Comparison of ENCODE assay signal across 1 cellular context in the genomic region with DNA sequence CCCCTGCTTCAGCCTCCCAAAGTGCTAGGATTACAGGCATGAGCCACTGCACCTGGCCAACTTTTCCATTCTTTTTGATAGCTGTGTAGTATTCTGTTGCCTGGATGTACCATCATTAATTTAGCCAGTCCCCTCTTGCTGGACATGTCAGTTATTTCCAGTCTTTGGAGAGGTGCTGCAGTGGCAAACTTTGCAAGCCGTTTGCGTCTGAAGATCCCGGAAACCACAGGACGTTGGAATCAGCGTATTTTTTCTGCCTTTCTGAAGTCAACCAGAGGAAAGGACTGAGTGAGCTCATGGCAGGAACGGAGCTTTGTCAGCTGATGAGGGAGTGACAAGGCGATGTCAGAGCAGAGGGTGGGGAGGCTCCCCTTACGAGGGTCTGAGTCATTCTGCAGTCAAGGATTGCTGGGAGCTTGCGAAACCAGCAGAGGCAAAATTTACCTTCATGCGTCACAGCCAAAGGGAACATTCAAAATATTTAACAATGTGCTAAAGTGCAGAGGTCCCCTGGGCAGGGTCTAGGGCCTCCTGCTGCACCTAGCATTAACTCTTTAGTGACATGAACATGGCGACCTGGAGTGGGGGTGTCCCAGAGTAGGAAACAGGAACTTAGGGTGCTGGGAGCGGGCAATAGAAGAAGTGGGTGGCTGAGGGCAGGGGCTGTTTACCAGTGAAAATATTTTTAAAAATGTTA.
TF ChIP-seq lines count a peak whose summit lies in the region.

No MANE protein-coding gene starts in this region.

TF ChIP-seq in HepG2, 621 proteins besides CTCF, POLR2A, EP300 and RAD21 (continues in another document):
- no peak for TF ChIP-seq AGO2 (optimal IDR thresholded peaks at IDR 0.05; ENCODE audit: low read depth, low read length)
- TF ChIP-seq, protein P1, sequence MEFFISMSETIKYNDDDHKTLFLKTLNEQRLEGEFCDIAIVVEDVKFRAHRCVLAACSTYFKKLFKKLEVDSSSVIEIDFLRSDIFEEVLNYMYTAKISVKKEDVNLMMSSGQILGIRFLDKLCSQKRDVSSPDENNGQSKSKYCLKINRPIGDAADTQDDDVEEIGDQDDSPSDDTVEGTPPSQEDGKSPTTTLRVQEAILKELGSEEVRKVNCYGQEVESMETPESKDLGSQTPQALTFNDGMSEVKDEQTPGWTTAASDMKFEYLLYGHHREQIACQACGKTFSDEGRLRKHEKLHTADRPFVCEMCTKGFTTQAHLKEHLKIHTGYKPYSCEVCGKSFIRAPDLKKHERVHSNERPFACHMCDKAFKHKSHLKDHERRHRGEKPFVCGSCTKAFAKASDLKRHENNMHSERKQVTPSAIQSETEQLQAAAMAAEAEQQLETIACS (CRISPR knock-in tag; IDR thresholded peaks at IDR 0.05), result no peak
- TF ChIP-seq ZNF546 (CRISPR knock-in tag; conservative IDR thresholded peaks at IDR 0.05), result no peak
- no peak for TF ChIP-seq ZNF549 (CRISPR knock-in tag; IDR thresholded peaks at IDR 0.05)
- TF ChIP-seq NCOA5 (CRISPR knock-in tag; IDR thresholded peaks at IDR 0.05), result no peak
- no peak for TF ChIP-seq NPAS2 (CRISPR knock-in tag; IDR thresholded peaks at IDR 0.05; ENCODE audit: borderline replicate concordance)
- no peak for TF ChIP-seq ZNF776 (CRISPR knock-in tag; IDR thresholded peaks at IDR 0.05)
- 0 out of 2 replicates have a peak, but pooled peaks have one; percentile 60 for TF ChIP-seq NCOA1 (CRISPR knock-in tag; IDR thresholded peaks at IDR 0.05)
- TF ChIP-seq ZFYVE20 (CRISPR knock-in tag; IDR thresholded peaks at IDR 0.05; ENCODE audit: borderline replicate concordance, low read depth), result no peak
- TF ChIP-seq KLF15 (CRISPR knock-in tag; IDR thresholded peaks at IDR 0.05; ENCODE audit: borderline replicate concordance), result no peak
- no peak for TF ChIP-seq ZNF703 (CRISPR knock-in tag; IDR thresholded peaks at IDR 0.05; ENCODE audit: borderline replicate concordance)
- TF ChIP-seq KAT8 (CRISPR knock-in tag; IDR thresholded peaks at IDR 0.05), result peak; percentile 73
- peak; percentile 96 for TF ChIP-seq JUNB (CRISPR knock-in tag; IDR thresholded peaks at IDR 0.05; ENCODE audit: borderline replicate concordance)
- peak; percentile 85 for TF ChIP-seq BCL6 (CRISPR knock-in tag; IDR thresholded peaks at IDR 0.05)
- no peak for TF ChIP-seq ARID2 (CRISPR knock-in tag; IDR thresholded peaks at IDR 0.05; ENCODE audit: borderline replicate concordance)
- no peak for TF ChIP-seq XBP1 (CRISPR knock-in tag; IDR thresholded peaks at IDR 0.05)
- peak; percentile 68 for TF ChIP-seq ELF3 (CRISPR knock-in tag; IDR thresholded peaks at IDR 0.05)
- TF ChIP-seq ZMYM2 (CRISPR knock-in tag; IDR thresholded peaks at IDR 0.05), result peak; percentile 86
- no peak for TF ChIP-seq ZNF296 (CRISPR knock-in tag; conservative IDR thresholded peaks at IDR 0.05)
- TF ChIP-seq SMAD1 (CRISPR knock-in tag; IDR thresholded peaks at IDR 0.05; ENCODE audit: borderline replicate concordance, low read depth), result no peak
- TF ChIP-seq, protein P2, sequence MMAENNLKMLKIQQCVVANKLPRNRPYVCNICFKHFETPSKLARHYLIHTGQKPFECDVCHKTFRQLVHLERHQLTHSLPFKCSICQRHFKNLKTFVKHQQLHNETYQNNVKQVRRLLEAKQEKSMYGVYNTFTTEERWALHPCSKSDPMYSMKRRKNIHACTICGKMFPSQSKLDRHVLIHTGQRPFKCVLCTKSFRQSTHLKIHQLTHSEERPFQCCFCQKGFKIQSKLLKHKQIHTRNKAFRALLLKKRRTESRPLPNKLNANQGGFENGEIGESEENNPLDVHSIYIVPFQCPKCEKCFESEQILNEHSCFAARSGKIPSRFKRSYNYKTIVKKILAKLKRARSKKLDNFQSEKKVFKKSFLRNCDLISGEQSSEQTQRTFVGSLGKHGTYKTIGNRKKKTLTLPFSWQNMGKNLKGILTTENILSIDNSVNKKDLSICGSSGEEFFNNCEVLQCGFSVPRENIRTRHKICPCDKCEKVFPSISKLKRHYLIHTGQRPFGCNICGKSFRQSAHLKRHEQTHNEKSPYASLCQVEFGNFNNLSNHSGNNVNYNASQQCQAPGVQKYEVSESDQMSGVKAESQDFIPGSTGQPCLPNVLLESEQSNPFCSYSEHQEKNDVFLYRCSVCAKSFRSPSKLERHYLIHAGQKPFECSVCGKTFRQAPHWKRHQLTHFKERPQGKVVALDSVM (CRISPR knock-in tag; IDR thresholded peaks at IDR 0.05), result no peak
- TF ChIP-seq ZNF589 (CRISPR knock-in tag; conservative IDR thresholded peaks at IDR 0.05), result peak; percentile 77
- no peak for TF ChIP-seq KLF12 (CRISPR knock-in tag; IDR thresholded peaks at IDR 0.05; ENCODE audit: borderline replicate concordance)
- no peak for TF ChIP-seq HNRNPLL (IDR thresholded peaks at IDR 0.05; ENCODE audit: low read depth, low read length, poor library complexity, severe bottlenecking)
- TF ChIP-seq ZNF274 (CRISPR knock-in tag; IDR thresholded peaks at IDR 0.05), result no peak
- TF ChIP-seq, protein P3, sequence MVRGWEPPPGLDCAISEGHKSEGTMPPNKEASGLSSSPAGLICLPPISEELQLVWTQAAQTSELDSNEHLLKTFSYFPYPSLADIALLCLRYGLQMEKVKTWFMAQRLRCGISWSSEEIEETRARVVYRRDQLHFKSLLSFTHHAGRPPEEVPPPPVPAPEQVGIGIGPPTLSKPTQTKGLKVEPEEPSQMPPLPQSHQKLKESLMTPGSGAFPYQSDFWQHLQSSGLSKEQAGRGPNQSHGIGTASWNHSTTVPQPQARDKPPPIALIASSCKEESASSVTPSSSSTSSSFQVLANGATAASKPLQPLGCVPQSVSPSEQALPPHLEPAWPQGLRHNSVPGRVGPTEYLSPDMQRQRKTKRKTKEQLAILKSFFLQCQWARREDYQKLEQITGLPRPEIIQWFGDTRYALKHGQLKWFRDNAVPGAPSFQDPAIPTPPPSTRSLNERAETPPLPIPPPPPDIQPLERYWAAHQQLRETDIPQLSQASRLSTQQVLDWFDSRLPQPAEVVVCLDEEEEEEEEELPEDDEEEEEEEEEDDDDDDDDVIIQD (CRISPR knock-in tag; IDR thresholded peaks at IDR 0.05; ENCODE audit: low read depth), result peak; percentile 72; the same call in 1 of the 2 replicates
- TF ChIP-seq, protein P4, sequence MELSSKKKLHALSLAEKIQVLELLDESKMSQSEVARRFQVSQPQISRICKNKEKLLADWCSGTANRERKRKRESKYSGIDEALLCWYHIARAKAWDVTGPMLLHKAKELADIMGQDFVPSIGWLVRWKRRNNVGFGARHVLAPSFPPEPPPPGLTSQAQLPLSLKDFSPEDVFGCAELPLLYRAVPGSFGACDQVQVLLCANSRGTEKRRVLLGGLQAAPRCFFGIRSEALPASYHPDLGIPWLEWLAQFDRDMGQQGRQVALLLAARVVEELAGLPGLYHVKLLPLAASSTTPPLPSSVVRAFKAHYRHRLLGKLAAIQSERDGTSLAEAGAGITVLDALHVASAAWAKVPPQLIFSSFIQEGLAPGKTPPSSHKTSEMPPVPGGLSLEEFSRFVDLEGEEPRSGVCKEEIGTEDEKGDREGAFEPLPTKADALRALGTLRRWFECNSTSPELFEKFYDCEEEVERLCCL (CRISPR knock-in tag; IDR thresholded peaks at IDR 0.05; ENCODE audit: borderline replicate concordance), result no peak
- no peak for TF ChIP-seq FOXP1 (IDR thresholded peaks at IDR 0.05)
- peak; percentile 72; the same call in 1 of the 2 replicates for TF ChIP-seq FOXP1 (CRISPR knock-in tag; IDR thresholded peaks at IDR 0.05)
- TF ChIP-seq CCAR2 (optimal IDR thresholded peaks at IDR 0.05; ENCODE audit: low read depth, low read length), result no peak
- TF ChIP-seq PPARG (CRISPR knock-in tag; conservative IDR thresholded peaks at IDR 0.05), result peak; percentile 75; the same call in 1 of the 2 replicates
- TF ChIP-seq CENPX (CRISPR knock-in tag; IDR thresholded peaks at IDR 0.05), result no peak
- TF ChIP-seq, protein P5, sequence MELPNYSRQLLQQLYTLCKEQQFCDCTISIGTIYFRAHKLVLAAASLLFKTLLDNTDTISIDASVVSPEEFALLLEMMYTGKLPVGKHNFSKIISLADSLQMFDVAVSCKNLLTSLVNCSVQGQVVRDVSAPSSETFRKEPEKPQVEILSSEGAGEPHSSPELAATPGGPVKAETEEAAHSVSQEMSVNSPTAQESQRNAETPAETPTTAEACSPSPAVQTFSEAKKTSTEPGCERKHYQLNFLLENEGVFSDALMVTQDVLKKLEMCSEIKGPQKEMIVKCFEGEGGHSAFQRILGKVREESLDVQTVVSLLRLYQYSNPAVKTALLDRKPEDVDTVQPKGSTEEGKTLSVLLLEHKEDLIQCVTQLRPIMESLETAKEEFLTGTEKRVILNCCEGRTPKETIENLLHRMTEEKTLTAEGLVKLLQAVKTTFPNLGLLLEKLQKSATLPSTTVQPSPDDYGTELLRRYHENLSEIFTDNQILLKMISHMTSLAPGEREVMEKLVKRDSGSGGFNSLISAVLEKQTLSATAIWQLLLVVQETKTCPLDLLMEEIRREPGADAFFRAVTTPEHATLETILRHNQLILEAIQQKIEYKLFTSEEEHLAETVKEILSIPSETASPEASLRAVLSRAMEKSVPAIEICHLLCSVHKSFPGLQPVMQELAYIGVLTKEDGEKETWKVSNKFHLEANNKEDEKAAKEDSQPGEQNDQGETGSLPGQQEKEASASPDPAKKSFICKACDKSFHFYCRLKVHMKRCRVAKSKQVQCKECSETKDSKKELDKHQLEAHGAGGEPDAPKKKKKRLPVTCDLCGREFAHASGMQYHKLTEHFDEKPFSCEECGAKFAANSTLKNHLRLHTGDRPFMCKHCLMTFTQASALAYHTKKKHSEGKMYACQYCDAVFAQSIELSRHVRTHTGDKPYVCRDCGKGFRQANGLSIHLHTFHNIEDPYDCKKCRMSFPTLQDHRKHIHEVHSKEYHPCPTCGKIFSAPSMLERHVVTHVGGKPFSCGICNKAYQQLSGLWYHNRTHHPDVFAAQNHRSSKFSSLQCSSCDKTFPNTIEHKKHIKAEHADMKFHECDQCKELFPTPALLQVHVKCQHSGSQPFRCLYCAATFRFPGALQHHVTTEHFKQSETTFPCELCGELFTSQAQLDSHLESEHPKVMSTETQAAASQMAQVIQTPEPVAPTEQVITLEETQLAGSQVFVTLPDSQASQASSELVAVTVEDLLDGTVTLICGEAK (IDR thresholded peaks at IDR 0.05), result no peak
- TF ChIP-seq, protein P5 (CRISPR knock-in tag; IDR thresholded peaks at IDR 0.05), result peak; percentile 76; the same call in 1 of the 2 replicates
- TF ChIP-seq WIZ (CRISPR knock-in tag; IDR thresholded peaks at IDR 0.05), result peak; percentile 82
- no peak for TF ChIP-seq ZNF260 (CRISPR knock-in tag; IDR thresholded peaks at IDR 0.05; ENCODE audit: borderline replicate concordance, low read depth)
- no peak for TF ChIP-seq JARID2 (CRISPR knock-in tag; IDR thresholded peaks at IDR 0.05; ENCODE audit: insufficient replicate concordance)
- TF ChIP-seq, protein P6, sequence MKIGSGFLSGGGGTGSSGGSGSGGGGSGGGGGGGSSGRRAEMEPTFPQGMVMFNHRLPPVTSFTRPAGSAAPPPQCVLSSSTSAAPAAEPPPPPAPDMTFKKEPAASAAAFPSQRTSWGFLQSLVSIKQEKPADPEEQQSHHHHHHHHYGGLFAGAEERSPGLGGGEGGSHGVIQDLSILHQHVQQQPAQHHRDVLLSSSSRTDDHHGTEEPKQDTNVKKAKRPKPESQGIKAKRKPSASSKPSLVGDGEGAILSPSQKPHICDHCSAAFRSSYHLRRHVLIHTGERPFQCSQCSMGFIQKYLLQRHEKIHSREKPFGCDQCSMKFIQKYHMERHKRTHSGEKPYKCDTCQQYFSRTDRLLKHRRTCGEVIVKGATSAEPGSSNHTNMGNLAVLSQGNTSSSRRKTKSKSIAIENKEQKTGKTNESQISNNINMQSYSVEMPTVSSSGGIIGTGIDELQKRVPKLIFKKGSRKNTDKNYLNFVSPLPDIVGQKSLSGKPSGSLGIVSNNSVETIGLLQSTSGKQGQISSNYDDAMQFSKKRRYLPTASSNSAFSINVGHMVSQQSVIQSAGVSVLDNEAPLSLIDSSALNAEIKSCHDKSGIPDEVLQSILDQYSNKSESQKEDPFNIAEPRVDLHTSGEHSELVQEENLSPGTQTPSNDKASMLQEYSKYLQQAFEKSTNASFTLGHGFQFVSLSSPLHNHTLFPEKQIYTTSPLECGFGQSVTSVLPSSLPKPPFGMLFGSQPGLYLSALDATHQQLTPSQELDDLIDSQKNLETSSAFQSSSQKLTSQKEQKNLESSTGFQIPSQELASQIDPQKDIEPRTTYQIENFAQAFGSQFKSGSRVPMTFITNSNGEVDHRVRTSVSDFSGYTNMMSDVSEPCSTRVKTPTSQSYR (CRISPR knock-in tag; IDR thresholded peaks at IDR 0.05; ENCODE audit: borderline replicate concordance), result peak; percentile 38; the same call in 1 of the 2 replicates
- peak; percentile 60 for TF ChIP-seq MYC (CRISPR knock-in tag; IDR thresholded peaks at IDR 0.05; ENCODE audit: borderline replicate concordance)
- TF ChIP-seq, protein P7, sequence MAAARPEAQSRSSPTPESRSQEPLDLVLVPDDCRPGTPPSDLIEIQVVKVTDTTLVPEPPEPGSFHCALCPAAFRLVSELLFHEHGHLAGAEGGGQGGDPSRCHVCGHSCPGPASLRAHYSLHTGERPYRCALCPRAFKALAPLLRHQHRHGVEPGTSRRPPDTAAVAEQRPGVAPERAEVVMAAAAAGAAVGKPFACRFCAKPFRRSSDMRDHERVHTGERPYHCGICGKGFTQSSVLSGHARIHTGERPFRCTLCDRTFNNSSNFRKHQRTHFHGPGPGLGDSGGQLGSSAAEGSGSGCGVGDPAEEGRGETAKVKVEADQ (CRISPR knock-in tag; IDR thresholded peaks at IDR 0.05; ENCODE audit: borderline replicate concordance), result no peak
- no peak for TF ChIP-seq MED8 (CRISPR knock-in tag; IDR thresholded peaks at IDR 0.05; ENCODE audit: insufficient replicate concordance)
- TF ChIP-seq HOXA9 (CRISPR knock-in tag; IDR thresholded peaks at IDR 0.05; ENCODE audit: borderline replicate concordance), result no peak
- TF ChIP-seq ZNF556 (CRISPR knock-in tag; IDR thresholded peaks at IDR 0.05; ENCODE audit: borderline replicate concordance), result peak; percentile 93; the same call in 1 of the 2 replicates
